Comparison of ENCODE assay signal across 9 cellular contexts in the genomic region with DNA sequence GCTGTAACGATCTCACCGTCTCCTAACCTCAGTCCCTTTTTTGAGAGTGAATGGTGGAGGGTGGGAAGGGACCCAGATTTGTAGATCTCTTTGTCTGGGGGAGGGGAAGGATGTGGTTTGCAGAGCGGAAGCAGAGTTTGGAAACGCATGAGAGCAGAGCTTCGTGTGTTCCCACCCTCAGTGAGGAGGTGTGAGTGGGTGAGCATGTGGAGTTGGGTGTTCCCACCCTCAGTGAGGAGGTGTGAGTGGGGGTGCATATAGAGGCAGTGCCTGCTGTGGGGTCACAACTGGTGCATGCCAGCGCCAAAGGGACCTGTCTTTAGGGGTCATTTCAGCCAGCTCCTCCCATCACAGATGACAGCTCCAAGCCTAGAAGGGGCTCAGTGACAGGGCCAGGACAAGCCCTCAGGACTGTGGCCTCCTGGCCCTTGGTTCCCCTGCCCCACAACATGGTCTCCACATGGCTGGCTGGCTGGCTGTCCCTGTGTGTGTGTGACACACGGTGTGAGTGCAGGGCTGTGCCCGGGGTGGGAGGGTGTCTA.
DNase-seq lines count a peak whose midpoint lies in the region; ATAC-seq, FAIRE-seq and TF ChIP-seq lines count a peak whose summit lies in the region.
"Had no signal": no experiment of that assay in that cellular context is flagged by ENCODE, and none has a peak within 500 bp of the region (broad histone marks: within the 10 kb centered on the region; RNA-seq: fewer than 3 reads in every experiment).

No MANE protein-coding gene starts in this region.

- H3K4me1 Mint-ChIP-seq in T-helper 2 cell treated with Interferon-gamma antibody and Interleukin-4, amounts not matched to agents 5 μg/mL and 100 μg/mL, for 36 hours (ENCODE audit: low read depth): peaks cover 47% of the 10 kb centered on the region
- peaks cover 73% of the 10 kb centered on the region for H3K4me1 Mint-ChIP-seq in activated naive CD8-positive, alpha-beta T cell (ENCODE audit: low read depth)

- no peak overlapping the region for H3K4me3 ChIP-seq in GM12865 (ENCODE audit: low read depth, low read length)

- FAIRE-seq in GM19239 (lab: Jason Lieb, UNC): no peak

- peak overlapping the region; percentile 82 for H3K4me3 Mint-ChIP-seq in T-helper 2 cell treated with Interferon-gamma antibody and Interleukin-4, amounts not matched to agents 5 μg/mL and 100 μg/mL, for 36 hours
- peak overlapping the region; percentile 76 for H3K4me3 Mint-ChIP-seq in activated naive CD8-positive, alpha-beta T cell

- no peaks in the 10 kb centered on the region for H3K9me3 Mint-ChIP-seq in T-helper 2 cell treated with Interferon-gamma antibody and Interleukin-4, amounts not matched to agents 5 μg/mL and 100 μg/mL, for 36 hours
- H3K9me3 Mint-ChIP-seq in activated naive CD8-positive, alpha-beta T cell (ENCODE audit: low read depth): no peaks in the 10 kb centered on the region

- peak overlapping the region; percentile 85 for H3K27ac Mint-ChIP-seq in T-helper 2 cell treated with Interferon-gamma antibody and Interleukin-4, amounts not matched to agents 5 μg/mL and 100 μg/mL, for 36 hours
- peak overlapping the region; percentile 96 for H3K27ac Mint-ChIP-seq in activated naive CD8-positive, alpha-beta T cell

- ATAC-seq in HG03159 (IDR thresholded peaks at IDR 0.05; ENCODE audit: unreplicated experiment): no peak

- DNase-seq in GM12865 (ENCODE audit: low read depth) (peak; percentile 83), DMS53 treated with DMSO at 0.1 percent for 48 hours (lab: John Stamatoyannopoulos, UW; ENCODE audit: unreplicated experiment) (no peak), NCI-H2171 treated with DMSO at 0.1 percent for 48 hours (lab: John Stamatoyannopoulos, UW) (no peak), GM19239 (ENCODE audit: insufficient read length, low spot score) (no peak)
- DNase-seq in T-helper 2 cell treated with Interferon-gamma antibody and Interleukin-4, amounts not matched to agents 5 μg/mL and 100 μg/mL, for 36 hours (ENCODE audit: low spot score): peak; percentile 66
- peak in 2 of 3 donors; percentile 41 to 52 for DNase-seq in stimulated activated CD4-positive, alpha-beta T cell treated with anti-CD3 and anti-CD28 coated beads, TNF-alpha, amount 100 ng/mL, for 1 hour (ENCODE audit: low read depth in 3 of 3, low spot score in 1 of 3)
- DNase-seq: NCI-H510A had no signal

- no peak for TF ChIP-seq CTCF in GM12865 (IDR thresholded peaks at IDR 0.05; ENCODE audit: insufficient read depth, low read depth, low read length, missing control alignments)

- H3K27me3 Mint-ChIP-seq in T-helper 2 cell treated with Interferon-gamma antibody and Interleukin-4, amounts not matched to agents 5 μg/mL and 100 μg/mL, for 36 hours (ENCODE audit: low read depth): no peaks in the 10 kb centered on the region
- no peaks in the 10 kb centered on the region for H3K27me3 Mint-ChIP-seq in activated naive CD8-positive, alpha-beta T cell

- H3K36me3 Mint-ChIP-seq in T-helper 2 cell treated with Interferon-gamma antibody and Interleukin-4, amounts not matched to agents 5 μg/mL and 100 μg/mL, for 36 hours (ENCODE audit: low read depth): peaks cover 26% of the 10 kb centered on the region
- H3K36me3 Mint-ChIP-seq in activated naive CD8-positive, alpha-beta T cell: peaks cover 2% of the 10 kb centered on the region

Comparison
In these comparisons a context has a peak if more than half of its experiments do, and no peak if none do; other contexts are left out.
1. DNase-seq: peak in GM12865 (single experiment), T-helper 2 cell treated with Interferon-gamma antibody and Interleukin-4, amounts not matched to agents 5 μg/mL and 100 μg/mL, for 36 hours (single experiment) and stimulated activated CD4-positive, alpha-beta T cell treated with anti-CD3 and anti-CD28 coated beads, TNF-alpha, amount 100 ng/mL, for 1 hour (2 of 3); none in DMS53 treated with DMSO at 0.1 percent for 48 hours (single experiment), NCI-H2171 treated with DMSO at 0.1 percent for 48 hours (single experiment) and GM19239 (single experiment).